In genomic region chr19:44745386-44745831, GRCh38 we compare ENCODE assay signal across 10 cellular contexts. TPM values are rescaled to one million over a fixed set of nuclear protein-coding genes. Genes with fewer than 3 reads are reported as not detected.
DNase-seq lines count a peak whose midpoint lies in the region; ATAC-seq and TF ChIP-seq lines count a peak whose summit lies in the region.
"Had no signal": no experiment of that assay in that cellular context is flagged by ENCODE, and none has a peak within 500 bp of the region (broad histone marks: within the 10 kb centered on the region; RNA-seq: fewer than 3 reads in every experiment).

No MANE protein-coding gene starts in this region.

- no peak for TF ChIP-seq CTCF in ascending aorta (IDR thresholded peaks at IDR 0.05)
- TF ChIP-seq CTCF in left lung (IDR thresholded peaks at IDR 0.05), result no peak
- no peak for TF ChIP-seq CTCF in transverse colon (IDR thresholded peaks at IDR 0.05)

- H3K27me3 ChIP-seq in ascending aorta (no peaks in the 10 kb centered on the region), left lung (no peaks in the 10 kb centered on the region), transverse colon (no peaks in the 10 kb centered on the region)

- H3K4me3 ChIP-seq in ascending aorta (no peak overlapping the region), left lung (no peak overlapping the region), transverse colon (peak overlapping the region in 1 of 4 donors; percentile 25)

- TF ChIP-seq EP300 in transverse colon (IDR thresholded peaks at IDR 0.05; ENCODE audit: low read depth), result peak; percentile 82

- WGBS in transverse colon (ENCODE audit: low coverage in 1 of 2), 2 donors, result 20 to 33% methylated on average over 4 to 9 of the region's 9 CpGs

- no peak for TF ChIP-seq POLR2A in transverse colon (IDR thresholded peaks at IDR 0.05)

- peak; percentile 41 for DNase-seq in NCI-H748 (lab: John Stamatoyannopoulos, UW; ENCODE audit: unreplicated experiment)
- no peak for DNase-seq in NCI-H748 treated with DMSO at 0.1 percent for 48 hours (lab: John Stamatoyannopoulos, UW)
- peak in 1 of 2 donors; percentile 81 for DNase-seq in ascending aorta (ENCODE audit: low spot score in 2 of 2)
- DNase-seq in left lung, result peak; percentile 82
- DNase-seq in transverse colon, result peak; percentile 82
- no peak for DNase-seq in head of caudate nucleus
- no peak for DNase-seq in central memory CD4-positive, alpha-beta T cell
- DNase-seq: NCI-H1105 had no signal

- intact Hi-C loops in ascending aorta (cut with DNase I) (no loop called here), left lung (cut with DNase I) (no loop called here), transverse colon (cut with DNase I; ENCODE audit: low total_unique reads) (no loop called here), head of caudate nucleus (cut with DNase I) (no loop called here)

- ATAC-seq in left lung, result peak; percentile 5
- ATAC-seq in GM18867 (IDR thresholded peaks at IDR 0.05; ENCODE audit: unreplicated experiment), result no peak

- in situ Hi-C loops in transverse colon (cut with MboI; ENCODE audit: low pct_ligation_motif_present in 1 of 4, low pct_unique_long_range_greater_than_20kb in 1 of 4, low sequenced_read_pairs in 3 of 4), result no loop called here

- H3K9me3 ChIP-seq in ascending aorta (no peaks in the 10 kb centered on the region), left lung (no peaks in the 10 kb centered on the region), transverse colon (no peaks in the 10 kb centered on the region)

- H3K4me1 ChIP-seq in ascending aorta (peaks cover 29 to 45% of the 10 kb centered on the region in 2 donors), left lung (peaks cover 52 to 80% of the 10 kb centered on the region in 2 donors), transverse colon (peaks cover 58 to 89% (median 84%) of the 10 kb centered on the region in 4 donors)

- no peaks in the 10 kb centered on the region for H3K36me3 ChIP-seq in ascending aorta
- peaks cover 0 to 10% of the 10 kb centered on the region in 2 donors for H3K36me3 ChIP-seq in left lung
- H3K36me3 ChIP-seq in transverse colon, result no peaks in the 10 kb centered on the region

- H3K27ac ChIP-seq in ascending aorta (peak overlapping the region; percentile 76 to 82), left lung (peak overlapping the region; percentile 58 to 97), transverse colon (peak overlapping the region; percentile 96 to 99 (median 97))

RNA-seq across cellular contexts. Expression of gene BCL3, which starts 3.1 kb away (rescaled TPM):
- 66.2 TPM for total RNA-seq in ascending aorta
- total RNA-seq in left lung, result 10 to 100 TPM; 48.2 to 79.9 TPM
- 100 to 1,000 TPM in 1 of 4 donors, 10 to 100 TPM in 3; 43.8 to 181 (median 69.5) TPM for total RNA-seq in transverse colon

RNA-seq across cellular contexts. Expression of gene CBLC, which starts 32.3 kb away (rescaled TPM):
- total RNA-seq in ascending aorta (not detected), left lung (1 to 10 TPM; 5.2 to 6.1 TPM), transverse colon (100 to 1,000 TPM in 3 of 4 donors, 10 to 100 TPM in 1; 96.1 to 210 (median 145) TPM)

RNA-seq across cellular contexts. Expression of gene CEACAM16, which starts 46.5 kb away (rescaled TPM):
- total RNA-seq in ascending aorta (not detected), left lung (under 1 TPM in 1 of 2 donors, not detected in 1; 0.20 TPM), transverse colon (not detected)
- total RNA-seq: kidney epithelial cell had no signal

Comparison
In these comparisons a context has a peak if more than half of its experiments do, and no peak if none do; other contexts are left out.
1. DNase-seq: peak in NCI-H748 (single experiment), left lung (2 of 2) and transverse colon (single experiment); none in NCI-H748 treated with DMSO at 0.1 percent for 48 hours (single experiment), head of caudate nucleus (0 of 42) and central memory CD4-positive, alpha-beta T cell (single experiment).
2. RNA of gene CBLC, which starts 32.3 kb away (total RNA-seq): 96.1 to 210 TPM in transverse colon; 5.2 to 6.1 TPM in left lung and not detected in ascending aorta (single experiment); every median in the first group is over 10 times any median in the second.
3. Peak in every context shown above with its lines, with median percentiles within 50 percentile points of each other: H3K27ac ChIP-seq.